1 cellular context compared by ENCODE assay signal in the genomic region with DNA sequence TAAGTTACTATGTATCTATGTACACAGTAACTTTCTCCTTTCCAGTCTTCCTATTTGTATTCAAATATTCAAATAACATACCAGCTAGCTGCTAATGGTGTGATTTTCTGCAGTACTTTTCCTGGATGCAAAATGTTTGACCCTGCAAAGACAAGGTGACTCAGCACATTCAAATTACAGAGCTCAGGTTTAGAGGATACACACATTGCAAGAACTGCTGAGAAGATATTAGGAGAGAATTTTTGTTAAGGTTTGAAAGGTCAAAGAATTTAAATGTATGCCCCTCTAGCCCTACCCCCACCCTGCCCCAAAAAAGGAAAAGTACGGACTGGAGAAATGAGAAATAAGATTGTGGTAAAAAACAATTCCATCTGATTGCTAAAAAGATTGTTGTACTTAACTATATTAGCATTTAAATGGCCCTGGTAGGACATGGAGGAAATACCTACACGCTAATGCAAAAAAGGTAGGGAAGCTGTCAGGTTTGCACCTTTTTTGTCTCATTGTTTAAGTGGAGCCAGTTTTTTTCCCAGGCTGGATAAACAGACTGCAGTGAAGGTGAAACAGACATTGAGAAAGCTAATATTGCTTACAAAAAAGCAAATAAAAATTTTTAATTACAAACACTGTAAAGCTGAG.
TF ChIP-seq lines count a peak whose summit lies in the region.

No MANE protein-coding gene starts in this region.

TF ChIP-seq in HCT116, 20 proteins besides CTCF, POLR2A, EP300 and RAD21 (continued from another document):
- TF ChIP-seq, protein P1, sequence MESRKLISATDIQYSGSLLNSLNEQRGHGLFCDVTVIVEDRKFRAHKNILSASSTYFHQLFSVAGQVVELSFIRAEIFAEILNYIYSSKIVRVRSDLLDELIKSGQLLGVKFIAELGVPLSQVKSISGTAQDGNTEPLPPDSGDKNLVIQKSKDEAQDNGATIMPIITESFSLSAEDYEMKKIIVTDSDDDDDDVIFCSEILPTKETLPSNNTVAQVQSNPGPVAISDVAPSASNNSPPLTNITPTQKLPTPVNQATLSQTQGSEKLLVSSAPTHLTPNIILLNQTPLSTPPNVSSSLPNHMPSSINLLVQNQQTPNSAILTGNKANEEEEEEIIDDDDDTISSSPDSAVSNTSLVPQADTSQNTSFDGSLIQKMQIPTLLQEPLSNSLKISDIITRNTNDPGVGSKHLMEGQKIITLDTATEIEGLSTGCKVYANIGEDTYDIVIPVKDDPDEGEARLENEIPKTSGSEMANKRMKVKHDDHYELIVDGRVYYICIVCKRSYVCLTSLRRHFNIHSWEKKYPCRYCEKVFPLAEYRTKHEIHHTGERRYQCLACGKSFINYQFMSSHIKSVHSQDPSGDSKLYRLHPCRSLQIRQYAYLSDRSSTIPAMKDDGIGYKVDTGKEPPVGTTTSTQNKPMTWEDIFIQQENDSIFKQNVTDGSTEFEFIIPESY (IDR thresholded peaks at IDR 0.05; ENCODE audit: extremely low read depth, insufficient replicate concordance, low read length), result no peak
- no peak for TF ChIP-seq SRF (IDR thresholded peaks at IDR 0.05; ENCODE audit: low read depth)
- TF ChIP-seq, protein P2, sequence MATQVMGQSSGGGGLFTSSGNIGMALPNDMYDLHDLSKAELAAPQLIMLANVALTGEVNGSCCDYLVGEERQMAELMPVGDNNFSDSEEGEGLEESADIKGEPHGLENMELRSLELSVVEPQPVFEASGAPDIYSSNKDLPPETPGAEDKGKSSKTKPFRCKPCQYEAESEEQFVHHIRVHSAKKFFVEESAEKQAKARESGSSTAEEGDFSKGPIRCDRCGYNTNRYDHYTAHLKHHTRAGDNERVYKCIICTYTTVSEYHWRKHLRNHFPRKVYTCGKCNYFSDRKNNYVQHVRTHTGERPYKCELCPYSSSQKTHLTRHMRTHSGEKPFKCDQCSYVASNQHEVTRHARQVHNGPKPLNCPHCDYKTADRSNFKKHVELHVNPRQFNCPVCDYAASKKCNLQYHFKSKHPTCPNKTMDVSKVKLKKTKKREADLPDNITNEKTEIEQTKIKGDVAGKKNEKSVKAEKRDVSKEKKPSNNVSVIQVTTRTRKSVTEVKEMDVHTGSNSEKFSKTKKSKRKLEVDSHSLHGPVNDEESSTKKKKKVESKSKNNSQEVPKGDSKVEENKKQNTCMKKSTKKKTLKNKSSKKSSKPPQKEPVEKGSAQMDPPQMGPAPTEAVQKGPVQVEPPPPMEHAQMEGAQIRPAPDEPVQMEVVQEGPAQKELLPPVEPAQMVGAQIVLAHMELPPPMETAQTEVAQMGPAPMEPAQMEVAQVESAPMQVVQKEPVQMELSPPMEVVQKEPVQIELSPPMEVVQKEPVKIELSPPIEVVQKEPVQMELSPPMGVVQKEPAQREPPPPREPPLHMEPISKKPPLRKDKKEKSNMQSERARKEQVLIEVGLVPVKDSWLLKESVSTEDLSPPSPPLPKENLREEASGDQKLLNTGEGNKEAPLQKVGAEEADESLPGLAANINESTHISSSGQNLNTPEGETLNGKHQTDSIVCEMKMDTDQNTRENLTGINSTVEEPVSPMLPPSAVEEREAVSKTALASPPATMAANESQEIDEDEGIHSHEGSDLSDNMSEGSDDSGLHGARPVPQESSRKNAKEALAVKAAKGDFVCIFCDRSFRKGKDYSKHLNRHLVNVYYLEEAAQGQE (IDR thresholded peaks at IDR 0.05; ENCODE audit: low read depth), result no peak
- TF ChIP-seq TCF7L2 (IDR thresholded peaks at IDR 0.05; ENCODE audit: borderline replicate concordance, extremely low read depth, insufficient read depth, insufficient read length), result no peak
- no peak for TF ChIP-seq CBX3 (IDR thresholded peaks at IDR 0.05; ENCODE audit: low read depth)
- no peak for TF ChIP-seq JUND (IDR thresholded peaks at IDR 0.05)
